10 cellular contexts compared by ENCODE assay signal in genomic region chr7:28854750-28855074, GRCh38.
DNase-seq lines count a peak whose midpoint lies in the region; ATAC-seq and TF ChIP-seq lines count a peak whose summit lies in the region.
"Had no signal": no experiment of that assay in that cellular context is flagged by ENCODE, and none has a peak within 500 bp of the region (broad histone marks: within the 10 kb centered on the region; RNA-seq: fewer than 3 reads in every experiment).

No MANE protein-coding gene starts in this region.

- intact Hi-C loops in Right ventricle myocardium inferior (cut with DNase I) = loop anchor here (1.0 to 10.0 kb wide), 6 partner anchors 122 to 1657 kb away; no protein-coding TSS in a partner anchor

- POLR2A ChIA-PET in HEK293 (lab: Yijun Ruan, JAX) = interaction anchor here (0.7 to 1.2 kb wide), 2 partner anchors 239 to 252 kb away, joined by 3 to 7 read pairs; no protein-coding TSS in a partner anchor
- POLR2A ChIA-PET in activated naive CD8-positive, alpha-beta T cell treated with anti-CD3 and anti-CD28 coated beads, Interleukin-2, amount 10 ng/mL, durations not matched to agents 7 days and 5 days (lab: Charles Lee) = no interaction called here

- H3K27ac Mint-ChIP-seq in activated naive CD8-positive, alpha-beta T cell treated with anti-CD3 and anti-CD28 coated beads, Interleukin-2, amount 10 ng/mL, durations not matched to agents 7 days and 5 days = no peak overlapping the region
- H3K27ac Mint-ChIP-seq in mesothelial cell of epicardium = no peak overlapping the region
- H3K27ac Mint-ChIP-seq: CD4-positive, CD25-positive, alpha-beta regulatory T cell had no signal

- H3K4me1 ChIP-seq in ACC112 (ENCODE audit: control insufficient read depth, insufficient read depth, low read length, unreplicated experiment) = peaks cover 27% of the 10 kb centered on the region
- H3K4me1 ChIP-seq in HEK293 (ENCODE audit: control insufficient read depth, insufficient read depth, low read length) = peaks cover 17% of the 10 kb centered on the region

- H3K4me1 Mint-ChIP-seq in activated naive CD8-positive, alpha-beta T cell treated with anti-CD3 and anti-CD28 coated beads, Interleukin-2, amount 10 ng/mL, durations not matched to agents 7 days and 5 days = peaks cover 7% of the 10 kb centered on the region
- peaks cover 25% of the 10 kb centered on the region for H3K4me1 Mint-ChIP-seq in mesothelial cell of epicardium

- no peak for ATAC-seq in activated naive CD8-positive, alpha-beta T cell treated with anti-CD3 and anti-CD28 coated beads, Interleukin-2, amount 10 ng/mL, durations not matched to agents 7 days and 5 days (ENCODE audit: low read depth)
- ATAC-seq in Right ventricle myocardium inferior = no peak

- H3K27me3 ChIP-seq in ACC112 (ENCODE audit: insufficient read depth, low read length) = 0 out of 2 replicates have a peak, but pooled peaks cover 15% of the 10 kb centered on the region

- peaks cover 60% of the 10 kb centered on the region for H3K27me3 Mint-ChIP-seq in activated naive CD8-positive, alpha-beta T cell treated with anti-CD3 and anti-CD28 coated beads, Interleukin-2, amount 10 ng/mL, durations not matched to agents 7 days and 5 days
- peaks cover 46% of the 10 kb centered on the region for H3K27me3 Mint-ChIP-seq in mesothelial cell of epicardium (ENCODE audit: low read depth)

- peak overlapping the region; percentile 49 for H3K4me3 Mint-ChIP-seq in activated naive CD8-positive, alpha-beta T cell treated with anti-CD3 and anti-CD28 coated beads, Interleukin-2, amount 10 ng/mL, durations not matched to agents 7 days and 5 days
- peak overlapping the region; percentile 73 for H3K4me3 Mint-ChIP-seq in mesothelial cell of epicardium

- H3K9me3 ChIP-seq in HEK293 (ENCODE audit: control insufficient read depth, insufficient read depth, low read depth, low read length) = no peaks in the 10 kb centered on the region

- H3K9me3 Mint-ChIP-seq in activated naive CD8-positive, alpha-beta T cell treated with anti-CD3 and anti-CD28 coated beads, Interleukin-2, amount 10 ng/mL, durations not matched to agents 7 days and 5 days = no peaks in the 10 kb centered on the region
- no peaks in the 10 kb centered on the region for H3K9me3 Mint-ChIP-seq in mesothelial cell of epicardium

- CTCF ChIA-PET in HEK293 (lab: Yijun Ruan, JAX) = interaction anchor here (0.6 to 3.3 kb wide), 13 partner anchors 10 to 682 kb away, joined by 3 to 24 read pairs (median 4); no protein-coding TSS in a partner anchor

- H3K36me3 ChIP-seq in ACC112 (ENCODE audit: insufficient read depth, low read length) = no peaks in the 10 kb centered on the region
- no peaks in the 10 kb centered on the region for H3K36me3 ChIP-seq in HEK293 (ENCODE audit: control insufficient read depth in 2 of 2, insufficient read depth in 1 of 2, low read length in 2 of 2)

- no peaks in the 10 kb centered on the region for H3K36me3 Mint-ChIP-seq in activated naive CD8-positive, alpha-beta T cell treated with anti-CD3 and anti-CD28 coated beads, Interleukin-2, amount 10 ng/mL, durations not matched to agents 7 days and 5 days
- H3K36me3 Mint-ChIP-seq in mesothelial cell of epicardium = no peaks in the 10 kb centered on the region
- H3K36me3 Mint-ChIP-seq: CD4-positive, CD25-positive, alpha-beta regulatory T cell had no signal

- H3K4me3 ChIP-seq in ACC112 (ENCODE audit: low read depth, low read length) (peak overlapping the region; percentile 86; the same call in 1 of the 2 replicates), HEK293 (ENCODE audit: low read depth, low read length) (no peak overlapping the region)

- no peak for DNase-seq in activated naive CD8-positive, alpha-beta T cell treated with anti-CD3 and anti-CD28 coated beads, Interleukin-2, amount 10 ng/mL, durations not matched to agents 7 days and 5 days
- DNase-seq in mesothelial cell of epicardium (ENCODE audit: low spot score in 2 of 2, unreplicated experiment in 2 of 2) (no peak), GF-D8 (lab: John Stamatoyannopoulos, UW) (no peak), GM20000 (ENCODE audit: low spot score) (no peak), Right ventricle myocardium inferior (ENCODE audit: missing footprints) (no peak), inferior parietal cortex (ENCODE audit: extremely low spot score) (no peak)

- H3K79me2 ChIP-seq in ACC112 (ENCODE audit: control insufficient read depth, insufficient read depth, low read length, unreplicated experiment) = no peaks in the 10 kb centered on the region

- H2AFZ ChIP-seq in ACC112 (ENCODE audit: low read length, unreplicated experiment) = no peak overlapping the region

- no peak for TF ChIP-seq CTCF in HEK293 (tag by site-specific recombination; IDR thresholded peaks at IDR 0.05)
- TF ChIP-seq CTCF in mesothelial cell of epicardium (IDR thresholded peaks at IDR 0.05; ENCODE audit: unreplicated experiment) = no peak
- no peak for TF ChIP-seq CTCF in GM20000 (IDR thresholded peaks at IDR 0.05; ENCODE audit: extremely low read depth, missing control alignments)

- H3K27ac ChIP-seq in ACC112 (ENCODE audit: low read depth, low read length) (no peak overlapping the region), HEK293 (ENCODE audit: extremely low read depth, low read depth, low read length) (peak overlapping the region; percentile 53; the same call in 1 of the 2 replicates)
- H3K27ac ChIP-seq: VCaP had no signal

TF ChIP-seq in HEK293, 187 proteins besides CTCF, POLR2A, EP300 and RAD21:
- peak; percentile 38; the same call in 1 of the 2 replicates for TF ChIP-seq MZF1 (tag by site-specific recombination; IDR thresholded peaks at IDR 0.05; ENCODE audit: borderline replicate concordance)
- peak; percentile 91 for TF ChIP-seq ATF2 (tag by site-specific recombination; IDR thresholded peaks at IDR 0.05; ENCODE audit: low read depth)
- 0 out of 2 replicates have a peak, but pooled peaks have one; percentile 3 for TF ChIP-seq ZBTB48 (tag by site-specific recombination; IDR thresholded peaks at IDR 0.05)
- TF ChIP-seq ZNF792 (tag by site-specific recombination; IDR thresholded peaks at IDR 0.05) = no peak; the same call in 1 of the 2 replicates
- no peak for TF ChIP-seq ZBTB20 (tag by site-specific recombination; IDR thresholded peaks at IDR 0.05)
- no peak for TF ChIP-seq ZNF433 (tag by site-specific recombination; IDR thresholded peaks at IDR 0.05; ENCODE audit: low read depth)
- TF ChIP-seq ZNF10 (tag by site-specific recombination; IDR thresholded peaks at IDR 0.05) = peak; percentile 100
- TF ChIP-seq, protein P1, sequence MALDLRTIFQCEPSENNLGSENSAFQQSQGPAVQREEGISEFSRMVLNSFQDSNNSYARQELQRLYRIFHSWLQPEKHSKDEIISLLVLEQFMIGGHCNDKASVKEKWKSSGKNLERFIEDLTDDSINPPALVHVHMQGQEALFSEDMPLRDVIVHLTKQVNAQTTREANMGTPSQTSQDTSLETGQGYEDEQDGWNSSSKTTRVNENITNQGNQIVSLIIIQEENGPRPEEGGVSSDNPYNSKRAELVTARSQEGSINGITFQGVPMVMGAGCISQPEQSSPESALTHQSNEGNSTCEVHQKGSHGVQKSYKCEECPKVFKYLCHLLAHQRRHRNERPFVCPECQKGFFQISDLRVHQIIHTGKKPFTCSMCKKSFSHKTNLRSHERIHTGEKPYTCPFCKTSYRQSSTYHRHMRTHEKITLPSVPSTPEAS (tag by site-specific recombination; IDR thresholded peaks at IDR 0.05) = 0 out of 2 replicates have a peak, but pooled peaks have one; percentile 5
- TF ChIP-seq, protein P2, sequence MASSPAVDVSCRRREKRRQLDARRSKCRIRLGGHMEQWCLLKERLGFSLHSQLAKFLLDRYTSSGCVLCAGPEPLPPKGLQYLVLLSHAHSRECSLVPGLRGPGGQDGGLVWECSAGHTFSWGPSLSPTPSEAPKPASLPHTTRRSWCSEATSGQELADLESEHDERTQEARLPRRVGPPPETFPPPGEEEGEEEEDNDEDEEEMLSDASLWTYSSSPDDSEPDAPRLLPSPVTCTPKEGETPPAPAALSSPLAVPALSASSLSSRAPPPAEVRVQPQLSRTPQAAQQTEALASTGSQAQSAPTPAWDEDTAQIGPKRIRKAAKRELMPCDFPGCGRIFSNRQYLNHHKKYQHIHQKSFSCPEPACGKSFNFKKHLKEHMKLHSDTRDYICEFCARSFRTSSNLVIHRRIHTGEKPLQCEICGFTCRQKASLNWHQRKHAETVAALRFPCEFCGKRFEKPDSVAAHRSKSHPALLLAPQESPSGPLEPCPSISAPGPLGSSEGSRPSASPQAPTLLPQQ (tag by site-specific recombination; IDR thresholded peaks at IDR 0.05) = 0 out of 2 replicates have a peak, but pooled peaks have one; percentile 14
- 0 out of 2 replicates have a peak, but pooled peaks have one; percentile 22 for TF ChIP-seq ZNF76 (tag by site-specific recombination; IDR thresholded peaks at IDR 0.05; ENCODE audit: borderline replicate concordance, low read depth)
- TF ChIP-seq ZNF664 (tag by site-specific recombination; IDR thresholded peaks at IDR 0.05) = 0 out of 2 replicates have a peak, but pooled peaks have one; percentile 10
- TF ChIP-seq ZNF366 (tag by site-specific recombination; conservative IDR thresholded peaks at IDR 0.05) = peak; percentile 11; the same call in 1 of the 2 replicates
- peak; percentile 19; the same call in 1 of the 2 replicates for TF ChIP-seq MYNN (tag by site-specific recombination; IDR thresholded peaks at IDR 0.05; ENCODE audit: borderline replicate concordance)
- no peak for TF ChIP-seq ZNF670 (tag by site-specific recombination; IDR thresholded peaks at IDR 0.05; ENCODE audit: low read depth)
- no peak for TF ChIP-seq ZFP3 (tag by site-specific recombination; IDR thresholded peaks at IDR 0.05; ENCODE audit: low read depth)
- TF ChIP-seq ZNF629 (tag by site-specific recombination; IDR thresholded peaks at IDR 0.05) = peak; percentile 84
- TF ChIP-seq ZNF350 (tag by site-specific recombination; IDR thresholded peaks at IDR 0.05) = no peak
- peak; percentile 44 for TF ChIP-seq SP7 (tag by site-specific recombination; IDR thresholded peaks at IDR 0.05)
- TF ChIP-seq ZNF223 (tag by site-specific recombination; IDR thresholded peaks at IDR 0.05) = no peak
- TF ChIP-seq ZBTB21 (tag by site-specific recombination; IDR thresholded peaks at IDR 0.05) = peak; percentile 59; the same call in 1 of the 2 replicates
